In the genomic region with DNA sequence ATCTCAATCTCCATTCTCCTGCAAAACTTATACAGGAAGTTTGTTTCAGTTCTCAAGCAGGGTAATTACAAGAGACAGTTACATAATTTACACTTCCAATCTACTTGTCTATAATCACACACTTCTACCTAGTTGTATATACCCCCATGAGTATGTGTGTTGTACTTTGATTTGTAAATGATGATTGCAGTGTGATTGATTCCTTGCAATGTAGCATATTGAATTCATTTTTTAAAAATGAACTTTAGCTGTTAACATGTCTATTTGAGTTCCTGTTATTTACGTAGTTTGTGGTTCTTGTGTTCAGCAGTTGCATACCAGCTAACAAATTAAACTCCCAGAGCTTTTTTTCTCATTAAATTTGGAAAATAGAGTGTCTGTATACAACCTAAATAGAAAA, we compare ENCODE assay signal across 19 cellular contexts.
DNase-seq lines count a peak whose midpoint lies in the region; ATAC-seq and TF ChIP-seq lines count a peak whose summit lies in the region.
"Had no signal": no experiment of that assay in that cellular context is flagged by ENCODE, and none has a peak within 500 bp of the region (broad histone marks: within the 10 kb centered on the region; RNA-seq: fewer than 3 reads in every experiment).

No MANE protein-coding gene starts in this region.

- DNase-seq in NOMO-1 treated with DMSO at 0.1 percent for 48 hours (lab: John Stamatoyannopoulos, UW; ENCODE audit: unreplicated experiment) (peak; percentile 36), NOMO-1 treated with dmso at 0.1 percent for 144 hours (lab: John Stamatoyannopoulos, UW; ENCODE audit: unreplicated experiment) (no peak), immature natural killer cell (peak; percentile 49 to 60 (median 55)), vagina (ENCODE audit: extremely low spot score in 2 of 2) (no peak)
- no peak for DNase-seq in stimulated activated naive CD8-positive, alpha-beta T cell treated with anti-CD3 and anti-CD28 coated beads, Interleukin-15, Interleukin-2, amounts not matched to agents 100 U/mL and 50 U/mL, for 24 hours
- DNase-seq: BE2C, DMS 273 treated with DMSO at 0.1 percent for 48 hours, GDM1, GOT3, KBM-7, NCI-H146, NCI-H2081, NCI-H510A had no signal

- H3K27ac ChIP-seq in vagina = no peak overlapping the region
- H3K27ac ChIP-seq: 22Rv1 had no signal

- no peak overlapping the region for H3K4me3 ChIP-seq in vagina
- H3K4me3 ChIP-seq: GM12878 had no signal

- H3K4me3 Mint-ChIP-seq in stimulated activated naive CD8-positive, alpha-beta T cell treated with anti-CD3 and anti-CD28 coated beads, Interleukin-15, Interleukin-2, amounts not matched to agents 100 ng/mL and 50 ng/mL, for 24 hours = no peak overlapping the region
- peak overlapping the region; percentile 75 to 90 (median 82) for H3K4me3 Mint-ChIP-seq in immature natural killer cell

- ATAC-seq in stimulated activated naive CD8-positive, alpha-beta T cell treated with anti-CD3 and anti-CD28 coated beads, Interleukin-15, Interleukin-2, amounts not matched to agents 100 U/mL and 50 U/mL, for 24 hours = no peak
- ATAC-seq in GM18502 (IDR thresholded peaks at IDR 0.05; ENCODE audit: poor library complexity, unreplicated experiment) (no peak), HG03175 (IDR thresholded peaks at IDR 0.05; ENCODE audit: unreplicated experiment) (no peak)
- ATAC-seq: GM12878, Panc1 had no signal

- no peaks in the 10 kb centered on the region for H3K27me3 Mint-ChIP-seq in stimulated activated naive CD8-positive, alpha-beta T cell treated with anti-CD3 and anti-CD28 coated beads, Interleukin-15, Interleukin-2, amounts not matched to agents 100 ng/mL and 50 ng/mL, for 24 hours
- peaks cover 0 to 8% (median 2%) of the 10 kb centered on the region in 3 donors for H3K27me3 Mint-ChIP-seq in immature natural killer cell (ENCODE audit: low read depth in 3 of 3)

- H3K4me1 Mint-ChIP-seq in stimulated activated naive CD8-positive, alpha-beta T cell treated with anti-CD3 and anti-CD28 coated beads, Interleukin-15, Interleukin-2, amounts not matched to agents 100 ng/mL and 50 ng/mL, for 24 hours (ENCODE audit: low read depth) = peaks cover 47% of the 10 kb centered on the region
- H3K4me1 Mint-ChIP-seq in immature natural killer cell = peaks cover 63 to 65% of the 10 kb centered on the region in 2 donors

- peaks cover 13% of the 10 kb centered on the region for H3K4me1 ChIP-seq in vagina
- H3K4me1 ChIP-seq: BE2C had no signal

- no peak for TF ChIP-seq CTCF in vagina (IDR thresholded peaks at IDR 0.05)

- H3K36me3 ChIP-seq in vagina = no peaks in the 10 kb centered on the region
- H3K36me3 ChIP-seq: BE2C had no signal

- intact Hi-C loops in vagina (cut with DNase I) = no loop called here

- no peaks in the 10 kb centered on the region for H3K9me3 ChIP-seq in vagina
- H3K9me3 ChIP-seq: BE2C had no signal

- H3K27ac Mint-ChIP-seq in stimulated activated naive CD8-positive, alpha-beta T cell treated with anti-CD3 and anti-CD28 coated beads, Interleukin-15, Interleukin-2, amounts not matched to agents 100 ng/mL and 50 ng/mL, for 24 hours = peak overlapping the region; percentile 32
- H3K27ac Mint-ChIP-seq in immature natural killer cell = peak overlapping the region; percentile 93 to 99 (median 98)

- no peaks in the 10 kb centered on the region for H3K27me3 ChIP-seq in vagina
- H3K27me3 ChIP-seq: BE2C had no signal

- no peak for TF ChIP-seq POLR2A in vagina (IDR thresholded peaks at IDR 0.05)

- H3K9me3 Mint-ChIP-seq in stimulated activated naive CD8-positive, alpha-beta T cell treated with anti-CD3 and anti-CD28 coated beads, Interleukin-15, Interleukin-2, amounts not matched to agents 100 ng/mL and 50 ng/mL, for 24 hours = no peaks in the 10 kb centered on the region
- H3K9me3 Mint-ChIP-seq in immature natural killer cell = no peaks in the 10 kb centered on the region

- peaks cover 5% of the 10 kb centered on the region for H3K36me3 Mint-ChIP-seq in stimulated activated naive CD8-positive, alpha-beta T cell treated with anti-CD3 and anti-CD28 coated beads, Interleukin-15, Interleukin-2, amounts not matched to agents 100 ng/mL and 50 ng/mL, for 24 hours (ENCODE audit: low read depth)
- peaks cover 16 to 37% (median 25%) of the 10 kb centered on the region in 3 donors for H3K36me3 Mint-ChIP-seq in immature natural killer cell

Comparison
In these comparisons a context has a peak if more than half of its experiments do, and no peak if none do; other contexts are left out.
1. DNase-seq: peak in NOMO-1 treated with DMSO at 0.1 percent for 48 hours (single experiment) and immature natural killer cell (3 of 3); none in NOMO-1 treated with dmso at 0.1 percent for 144 hours (single experiment), stimulated activated naive CD8-positive, alpha-beta T cell treated with anti-CD3 and anti-CD28 coated beads, Interleukin-15, Interleukin-2, amounts not matched to agents 100 U/mL and 50 U/mL, for 24 hours (single experiment) and vagina (0 of 2).